ENCODE assay signal across 8 cellular contexts in the genomic region with DNA sequence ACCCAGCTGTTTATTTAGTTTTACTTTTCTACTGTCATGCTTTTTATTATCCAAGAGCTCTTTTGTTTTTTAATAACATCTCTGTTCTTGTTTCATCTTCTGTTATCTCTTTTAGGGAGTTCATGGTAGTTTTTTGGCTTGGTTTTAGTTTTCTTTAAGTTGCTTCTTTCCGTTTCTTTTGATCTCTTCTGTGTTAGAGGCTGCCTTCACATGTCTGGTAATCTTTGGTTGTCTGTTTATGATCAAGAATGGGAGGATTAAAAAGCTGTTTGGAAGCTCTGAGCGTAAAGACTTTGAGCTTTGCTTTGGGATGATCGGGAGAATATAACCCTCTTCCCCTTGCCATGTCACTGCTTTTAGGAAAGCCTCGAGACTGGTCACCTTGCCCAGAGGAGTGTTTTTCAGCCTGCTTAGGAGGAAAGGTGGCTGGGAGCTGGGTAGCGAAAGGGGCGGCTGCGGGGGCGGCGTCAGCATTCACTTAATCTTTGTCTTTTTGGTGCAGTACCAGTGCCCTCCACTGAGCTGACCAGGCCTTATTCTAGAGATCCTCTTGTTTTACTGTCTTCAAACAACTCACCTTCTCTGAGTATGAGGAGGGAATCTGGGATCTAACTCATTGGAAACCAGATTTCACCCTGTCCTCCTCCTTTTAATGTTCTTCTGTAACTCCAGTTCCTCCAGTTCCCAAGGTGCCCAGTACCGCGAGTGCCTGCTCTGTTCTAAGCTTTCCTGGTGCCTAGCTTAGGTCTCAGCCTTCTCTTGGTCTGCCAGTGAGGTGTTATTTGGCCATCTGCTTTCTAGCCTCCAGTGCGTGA. TPM values are rescaled to one million over a fixed set of nuclear protein-coding genes. Genes with fewer than 3 reads are reported as not detected.
DNase-seq lines count a peak whose midpoint lies in the region; ATAC-seq, FAIRE-seq and TF ChIP-seq lines count a peak whose summit lies in the region.

No MANE protein-coding gene starts in this region.

- H3K4me3 Mint-ChIP-seq in CD14-positive monocyte (no peak overlapping the region), endothelial cell (ENCODE audit: unreplicated experiment) (peak overlapping the region; percentile 32)

- peak overlapping the region; percentile 50 for H3K27ac ChIP-seq in neutrophil
- H3K27ac ChIP-seq in tibial artery = no peak overlapping the region

- H3K4me1 Mint-ChIP-seq in CD14-positive monocyte (peaks cover 15% of the 10 kb centered on the region), endothelial cell (ENCODE audit: unreplicated experiment) (peaks cover 14% of the 10 kb centered on the region)

- FAIRE-seq in GM12891 (lab: Jason Lieb, UNC) = no peak

- H3K27me3 Mint-ChIP-seq in CD14-positive monocyte (ENCODE audit: low read depth in 3 of 3) (peaks cover 0 to 3% (median 0%) of the 10 kb centered on the region in 3 donors), endothelial cell (ENCODE audit: unreplicated experiment) (no peaks in the 10 kb centered on the region)

- peak overlapping the region in 5 of 7 donors; percentile 2 to 79 (median 26) for H3K27ac Mint-ChIP-seq in CD14-positive monocyte
- H3K27ac Mint-ChIP-seq in endothelial cell (ENCODE audit: unreplicated experiment) = peak overlapping the region; percentile 82

- intact Hi-C loops in CD14-positive monocyte (cut with micrococcal nuclease) = no loop called here
- intact Hi-C loops in tibial artery (cut with DNase I; ENCODE audit: low total_unique reads) = no loop called here

- ATAC-seq in GM18907 (IDR thresholded peaks at IDR 0.05; ENCODE audit: unreplicated experiment) = no peak

- in situ Hi-C loops in KBM-7 (cut with MboI; ENCODE audit: low pct_unique_long_range_greater_than_20kb, low sequenced_read_pairs) = no loop called here

- TF ChIP-seq POLR2A in GM12891 (IDR thresholded peaks at IDR 0.05; ENCODE audit: low read depth, low read length) = no peak

- peak; percentile 59 for TF ChIP-seq CTCF in CD14-positive monocyte (IDR thresholded peaks at IDR 0.05)
- TF ChIP-seq CTCF in endothelial cell (IDR thresholded peaks at IDR 0.05; ENCODE audit: unreplicated experiment) = peak; percentile 89
- peak; percentile 10 for TF ChIP-seq CTCF in neutrophil (IDR thresholded peaks at IDR 0.05)
- TF ChIP-seq CTCF in tibial artery (IDR thresholded peaks at IDR 0.05) = peak; percentile 36 to 44

- peaks cover 40% of the 10 kb centered on the region for H3K36me3 ChIP-seq in neutrophil
- peaks cover 5 to 59% (median 6%) of the 10 kb centered on the region in 3 donors for H3K36me3 ChIP-seq in tibial artery

- H3K9me3 ChIP-seq in neutrophil = no peaks in the 10 kb centered on the region
- no peaks in the 10 kb centered on the region for H3K9me3 ChIP-seq in tibial artery

- H3K27me3 ChIP-seq in neutrophil (no peaks in the 10 kb centered on the region), tibial artery (no peaks in the 10 kb centered on the region)

- DNase-seq in CD14-positive monocyte (ENCODE audit: low spot score) = no peak
- peak; percentile 70 for DNase-seq in KBM-7
- DNase-seq in activated CD8-positive, alpha-beta memory T cell treated with anti-CD3 and anti-CD28 coated beads for 1 hour (ENCODE audit: extremely low read depth in 1 of 2, low read depth in 1 of 2) = peak; percentile 35 to 58
- DNase-seq in endothelial cell (ENCODE audit: low spot score) = peak; percentile 59
- no peak for DNase-seq in tibial artery
- no peak for DNase-seq in GM12891 (ENCODE audit: insufficient read length, low spot score)

- H3K4me1 ChIP-seq in neutrophil (ENCODE audit: control insufficient read depth in 1 of 2, insufficient read depth in 1 of 2, low read depth in 1 of 2, low read length in 1 of 2) = peaks cover 3 to 8% of the 10 kb centered on the region in 2 experiments
- H3K4me1 ChIP-seq in tibial artery = peaks cover 0 to 16% (median 6%) of the 10 kb centered on the region in 4 donors

- peaks cover 83 to 94% of the 10 kb centered on the region in 2 donors for H3K36me3 Mint-ChIP-seq in CD14-positive monocyte
- H3K36me3 Mint-ChIP-seq in endothelial cell (ENCODE audit: low read depth, unreplicated experiment) = peaks cover 30% of the 10 kb centered on the region

- H3K4me3 ChIP-seq in neutrophil (ENCODE audit: low read depth in 1 of 2, low read length in 1 of 2) = no peak overlapping the region
- H3K4me3 ChIP-seq in tibial artery = no peak overlapping the region

- H3K9me3 Mint-ChIP-seq in CD14-positive monocyte (no peaks in the 10 kb centered on the region), endothelial cell (ENCODE audit: unreplicated experiment) (no peaks in the 10 kb centered on the region)

TF ChIP-seq in GM12891, 5 proteins besides CTCF, POLR2A, EP300 and RAD21:
- TF ChIP-seq PAX5 (IDR thresholded peaks at IDR 0.05; ENCODE audit: insufficient read depth, low read length, severe bottlenecking) (no peak), TAF1 (IDR thresholded peaks at IDR 0.05; ENCODE audit: low read depth, low read length) (no peak), SPI1 (IDR thresholded peaks at IDR 0.05; ENCODE audit: low read depth, low read length) (no peak), POU2F2 (IDR thresholded peaks at IDR 0.05; ENCODE audit: low read depth, low read length) (no peak), POLR2AphosphoS5 (IDR thresholded peaks at IDR 0.05; ENCODE audit: low read depth, low read length) (no peak)

RNA-seq across cellular contexts. Expression of a gene that starts 15.5 kb away (rescaled TPM):
- 1 to 10 TPM; 6.0 TPM for polyA plus RNA-seq in CD14-positive monocyte
- 41.2 TPM for total RNA-seq in endothelial cell (ENCODE audit: unreplicated experiment)
- polyA plus RNA-seq in GM12891 (2012; ENCODE audit: low read depth, missing spikeins) = 21.8 TPM

RNA-seq across cellular contexts. Expression of a gene that starts 29.0 kb away (rescaled TPM):
- 1 to 10 TPM; 2.3 to 7.0 TPM for polyA plus RNA-seq in CD14-positive monocyte
- 0.62 TPM for total RNA-seq in endothelial cell (ENCODE audit: unreplicated experiment)
- 2.4 TPM for polyA plus RNA-seq in GM12891 (2012; ENCODE audit: low read depth, missing spikeins)

RNA-seq across cellular contexts. Expression of a gene that starts 57.2 kb away (rescaled TPM):
- 100 to 1,000 TPM; 186 to 188 TPM for polyA plus RNA-seq in CD14-positive monocyte
- 367 TPM for total RNA-seq in endothelial cell (ENCODE audit: unreplicated experiment)
- 82.7 TPM for polyA plus RNA-seq in GM12891 (2012; ENCODE audit: low read depth, missing spikeins)

Comparison
In these comparisons a context has a peak if more than half of its experiments do, and no peak if none do; other contexts are left out.
1. DNase-seq: peak in KBM-7 (single experiment), activated CD8-positive, alpha-beta memory T cell treated with anti-CD3 and anti-CD28 coated beads for 1 hour (2 of 2) and endothelial cell (single experiment); none in CD14-positive monocyte (single experiment), tibial artery (0 of 2) and GM12891 (single experiment).
2. CTCF ChIP-seq: peak in every context shown above with its lines; median percentile 89 in endothelial cell; 59 in CD14-positive monocyte; 40 in tibial artery; 10 in neutrophil.